In genomic region chr4:84937381-84937977, GRCh38 we compare ENCODE assay signal across 27 cellular contexts. TPM values are rescaled to one million over a fixed set of nuclear protein-coding genes. Genes with fewer than 3 reads are reported as not detected.
DNase-seq lines count a peak whose midpoint lies in the region; ATAC-seq and TF ChIP-seq lines count a peak whose summit lies in the region.
"Had no signal": no experiment of that assay in that cellular context is flagged by ENCODE, and none has a peak within 500 bp of the region (broad histone marks: within the 10 kb centered on the region; RNA-seq: fewer than 3 reads in every experiment).

No MANE protein-coding gene starts in this region.

- POLR2A ChIA-PET in activated CD4-positive, alpha-beta T cell treated with anti-CD3 and anti-CD28 coated beads, Interleukin-2, amount 10 ng/mL, durations not matched to agents 7 days and 5 days (lab: Charles Lee), result no interaction called here
- POLR2A ChIA-PET in PC-9 (lab: Charles Lee; ENCODE audit: unreplicated experiment), result no interaction called here

- TF ChIP-seq CTCF in mesothelial cell of epicardium (IDR thresholded peaks at IDR 0.05; ENCODE audit: unreplicated experiment) (no peak), stomach (IDR thresholded peaks at IDR 0.05) (no peak), PC-9 (conservative IDR thresholded peaks at IDR 0.05) (no peak)

- H3K4me1 Mint-ChIP-seq in activated CD4-positive, alpha-beta T cell treated with anti-CD3 and anti-CD28 coated beads, Interleukin-2, amount 10 ng/mL, durations not matched to agents 7 days and 5 days, result no peaks in the 10 kb centered on the region
- H3K4me1 Mint-ChIP-seq in mesothelial cell of epicardium, result peaks cover 22% of the 10 kb centered on the region
- H3K4me1 Mint-ChIP-seq: B cell; immature natural killer cell; naive thymus-derived CD4-positive, alpha-beta T cell; T-helper 17 cell had no signal

- no peaks in the 10 kb centered on the region for H3K27me3 Mint-ChIP-seq in activated CD4-positive, alpha-beta T cell treated with anti-CD3 and anti-CD28 coated beads, Interleukin-2, amount 10 ng/mL, durations not matched to agents 7 days and 5 days
- no peaks in the 10 kb centered on the region for H3K27me3 Mint-ChIP-seq in mesothelial cell of epicardium (ENCODE audit: low read depth)
- H3K27me3 Mint-ChIP-seq: T-helper 17 cell had no signal

- H3K4me2 ChIP-seq in PC-9, result no peak overlapping the region

- TF ChIP-seq EP300 in stomach (IDR thresholded peaks at IDR 0.05), result no peak

- no peak overlapping the region for H3K4me3 Mint-ChIP-seq in activated CD4-positive, alpha-beta T cell treated with anti-CD3 and anti-CD28 coated beads, Interleukin-2, amount 10 ng/mL, durations not matched to agents 7 days and 5 days
- no peak overlapping the region for H3K4me3 Mint-ChIP-seq in mesothelial cell of epicardium
- H3K4me3 Mint-ChIP-seq: B cell; immature natural killer cell; naive thymus-derived CD4-positive, alpha-beta T cell; T-helper 17 cell had no signal

- intact Hi-C loops in stomach (cut with DNase I; ENCODE audit: low total_unique reads) (no loop called here), PC-9 (cut with micrococcal nuclease; ENCODE audit: unreplicated experiment) (no loop called here)

- H3K27me3 ChIP-seq in stomach, result no peaks in the 10 kb centered on the region
- H3K27me3 ChIP-seq in PC-9 (ENCODE audit: insufficient read depth, low read depth), result no peaks in the 10 kb centered on the region
- H3K27me3 ChIP-seq: ovary had no signal

- no peak for TF ChIP-seq POLR2A in stomach (IDR thresholded peaks at IDR 0.05)

- peaks cover 0 to 14% (median 3%) of the 10 kb centered on the region in 4 donors for H3K9me3 ChIP-seq in stomach
- H3K9me3 ChIP-seq in PC-9 (ENCODE audit: insufficient read depth, low read depth), result no peaks in the 10 kb centered on the region; the same call in 1 of the 2 replicates
- H3K9me3 ChIP-seq: ovary had no signal

- H3K4me3 ChIP-seq in stomach (no peak overlapping the region), PC-9 (no peak overlapping the region)
- H3K4me3 ChIP-seq: lung, ovary had no signal

- WGBS in stomach, 5 donors, result 79 to 83% (median 80%) methylated on average over 3 of the region's 3 CpGs

- no peaks in the 10 kb centered on the region for H3K9me2 ChIP-seq in PC-9 (ENCODE audit: insufficient read depth)

- ATAC-seq in GM18868 (IDR thresholded peaks at IDR 0.05; ENCODE audit: unreplicated experiment), result no peak
- ATAC-seq: naive thymus-derived CD4-positive, alpha-beta T cell; T-helper 17 cell had no signal

- no peaks in the 10 kb centered on the region for H3K36me3 ChIP-seq in stomach
- no peaks in the 10 kb centered on the region for H3K36me3 ChIP-seq in PC-9 (ENCODE audit: low read depth)
- H3K36me3 ChIP-seq: ovary had no signal

- BruUV-seq in PC-9 (replicated peaks; lab: Mats Ljungman, UMichigan), result no TSS peak

- peak overlapping the region; percentile 37 for H3K27ac Mint-ChIP-seq in activated CD4-positive, alpha-beta T cell treated with anti-CD3 and anti-CD28 coated beads, Interleukin-2, amount 10 ng/mL, durations not matched to agents 7 days and 5 days
- H3K27ac Mint-ChIP-seq in mesothelial cell of epicardium, result peak overlapping the region; percentile 11
- H3K27ac Mint-ChIP-seq: B cell; immature natural killer cell; naive thymus-derived CD4-positive, alpha-beta T cell; T-helper 17 cell had no signal

- H3K4me1 ChIP-seq in stomach, result peaks cover 3 to 33% (median 17%) of the 10 kb centered on the region in 4 donors
- 0 out of 2 replicates have a peak, but pooled peaks cover 4% of the 10 kb centered on the region for H3K4me1 ChIP-seq in PC-9 (replicated peaks; ENCODE audit: insufficient read depth)

- DNase-seq in activated CD4-positive, alpha-beta T cell treated with anti-CD3 and anti-CD28 coated beads, Interleukin-2, amount 10 ng/mL, durations not matched to agents 7 days and 5 days, result no peak
- no peak for DNase-seq in activated CD4-positive, alpha-beta T cell treated with anti-CD3 and anti-CD28 coated beads, Interleukin-2, amount 50 U/mL, for 4 hours
- DNase-seq in dermis blood vessel endothelial cell (peak; percentile 69), mesothelial cell of epicardium (ENCODE audit: low spot score in 2 of 2, unreplicated experiment in 2 of 2) (no peak), stomach (no peak), PC-9 (no peak)
- DNase-seq in stimulated activated CD4-positive, alpha-beta T cell treated with anti-CD3 and anti-CD28 coated beads, Interleukin-2, amount 100 ng/mL, for 24 hours, result no peak
- DNase-seq: 8988T; activated CD4-positive, alpha-beta T cell treated with anti-CD3 and anti-CD28 coated beads, Interleukin-2, amount 50 U/mL, for 1 hour; activated gamma-delta T cell; amygdala; DMS79 treated with DMSO at 0.1 percent for 48 hours; immature natural killer cell; KBM-7; MV-4-11; naive thymus-derived CD4-positive, alpha-beta T cell; NCI-H1694 treated with DMSO at 0.1 percent for 48 hours; NCI-H82; ovary; SHP77 treated with DMSO at 0.1 percent for 48 hours; stimulated activated CD4-positive, alpha-beta T cell treated with anti-CD3 and anti-CD28 coated beads, Interleukin-4, amount 100 ng/mL, for 4 hours; T-helper 17 cell had no signal

- peaks cover 5% of the 10 kb centered on the region for H3K9me3 Mint-ChIP-seq in activated CD4-positive, alpha-beta T cell treated with anti-CD3 and anti-CD28 coated beads, Interleukin-2, amount 10 ng/mL, durations not matched to agents 7 days and 5 days
- H3K9me3 Mint-ChIP-seq in mesothelial cell of epicardium, result peaks cover 28% of the 10 kb centered on the region

- H3K27ac ChIP-seq in stomach (peak overlapping the region in 3 of 5 donors; percentile 2 to 27 (median 13)), PC-9 (no peak overlapping the region)
- H3K27ac ChIP-seq: ovary, VCaP had no signal

- H3K36me3 Mint-ChIP-seq in activated CD4-positive, alpha-beta T cell treated with anti-CD3 and anti-CD28 coated beads, Interleukin-2, amount 10 ng/mL, durations not matched to agents 7 days and 5 days (ENCODE audit: low read depth), result no peaks in the 10 kb centered on the region
- peaks cover 20% of the 10 kb centered on the region for H3K36me3 Mint-ChIP-seq in mesothelial cell of epicardium
- H3K36me3 Mint-ChIP-seq: immature natural killer cell; naive thymus-derived CD4-positive, alpha-beta T cell had no signal

- H3K79me2 ChIP-seq in PC-9 (ENCODE audit: low read depth), result peaks cover 26% of the 10 kb centered on the region

- H2AFZ ChIP-seq in PC-9, result no peak overlapping the region

- H3F3A ChIP-seq in PC-9 (ENCODE audit: insufficient read depth, low read depth), result no peaks in the 10 kb centered on the region

- CTCF ChIA-PET in activated CD4-positive, alpha-beta T cell treated with anti-CD3 and anti-CD28 coated beads, Interleukin-2, amount 10 ng/mL, durations not matched to agents 7 days and 5 days (lab: Charles Lee), result no interaction called here
- CTCF ChIA-PET in PC-9 (lab: Charles Lee), result no interaction called here

- H4K20me1 ChIP-seq in PC-9 (ENCODE audit: insufficient read depth), result no peaks in the 10 kb centered on the region

RNA-seq across cellular contexts. Expression of gene WDFY3, which starts 29.0 kb away (rescaled TPM):
- total RNA-seq in activated CD4-positive, alpha-beta T cell treated with anti-CD3 and anti-CD28 coated beads, Interleukin-2, amount 10 ng/mL, durations not matched to agents 7 days and 5 days, result under 1 TPM; 0.62 to 0.89 TPM
- total RNA-seq in dermis blood vessel endothelial cell (103 and 145 TPM in 2 replicates), mesothelial cell of epicardium (102 to 115 TPM (median 104 TPM) in 3 replicates), stomach (100 to 1,000 TPM in 2 of 5 donors, 10 to 100 TPM in 3; 14.5 to 163 (median 45.6) TPM), PC-9 (2021) (35.4 and 46.3 TPM in 2 replicates)
- 1 to 10 TPM; 3.2 to 5.4 (median 5.0) TPM for polyA plus RNA-seq in stomach
- total RNA-seq: OCI-LY7 had no signal
- polyA plus RNA-seq: naive thymus-derived CD4-positive, alpha-beta T cell had no signal

Comparison
In these comparisons a context has a peak if more than half of its experiments do, and no peak if none do; other contexts are left out.
1. RNA of gene WDFY3, which starts 29.0 kb away (total RNA-seq): 102 to 115 TPM in mesothelial cell of epicardium, 103 to 145 TPM in dermis blood vessel endothelial cell, 14.5 to 163 TPM in stomach and 35.4 to 46.3 TPM in PC-9; 0.62 to 0.89 TPM in activated CD4-positive, alpha-beta T cell treated with anti-CD3 and anti-CD28 coated beads, Interleukin-2, amount 10 ng/mL, durations not matched to agents 7 days and 5 days; every median in the first group is over 4 times any median in the second.